Comparison of ENCODE assay signal across 18 cellular contexts in genomic region chr6:133623065-133623464, GRCh38.
DNase-seq lines count a peak whose midpoint lies in the region; ATAC-seq and TF ChIP-seq lines count a peak whose summit lies in the region.
"Had no signal": no experiment of that assay in that cellular context is flagged by ENCODE, and none has a peak within 500 bp of the region (broad histone marks: within the 10 kb centered on the region; RNA-seq: fewer than 3 reads in every experiment).

No MANE protein-coding gene starts in this region.

- no peak overlapping the region for H2AK5ac ChIP-seq in mesenchymal stem cell (ENCODE audit: low read length, severe bottlenecking)

- H3K4me3 ChIP-seq in colonic mucosa = no peak overlapping the region
- peak overlapping the region in 1 of 2 experiments; percentile 7 for H3K4me3 ChIP-seq in mesenchymal stem cell (ENCODE audit: insufficient read depth in 1 of 2, low read depth in 1 of 2, low read length in 2 of 2)
- H3K4me3 ChIP-seq in H7 (ENCODE audit: insufficient read depth, low read depth, low read length) = no peak overlapping the region
- H3K4me3 ChIP-seq: neural progenitor cell, spleen had no signal

- DNase-seq in AG08395 (ENCODE audit: low spot score) = peak; percentile 62
- DNase-seq in HT1080 (ENCODE audit: low read depth) = peak; percentile 32
- peak; percentile 28 for DNase-seq in colonic mucosa
- DNase-seq in mesenchymal stem cell = peak; percentile 50
- no peak for DNase-seq in ureter (ENCODE audit: low spot score)
- no peak for DNase-seq in H7
- DNase-seq: activated CD4-positive, alpha-beta T cell treated with anti-CD3 and anti-CD28 coated beads for 4 hours; DMS153; left colon; NCI-H2029; NCI-H82; RPMI8226; spleen; T-helper 17 cell had no signal

- H3K4me2 ChIP-seq in mesenchymal stem cell (ENCODE audit: low read length, poor library complexity, severe bottlenecking) = no peak overlapping the region
- H3K4me2 ChIP-seq: neural progenitor cell had no signal

- H3K23ac ChIP-seq in mesenchymal stem cell (ENCODE audit: low read length in 2 of 2) = no peak overlapping the region

- H3K36me3 ChIP-seq in colonic mucosa (no peaks in the 10 kb centered on the region), mesenchymal stem cell (ENCODE audit: control insufficient read depth in 1 of 2, insufficient read depth in 2 of 2, low read depth in 1 of 2, low read length in 2 of 2) (no peaks in the 10 kb centered on the region), H7 (replicated peaks; ENCODE audit: control insufficient read depth, insufficient read depth, low read length) (no peaks in the 10 kb centered on the region)
- H3K36me3 ChIP-seq: neural progenitor cell, spleen had no signal

- no peaks in the 10 kb centered on the region for H3K27me3 ChIP-seq in colonic mucosa
- no peaks in the 10 kb centered on the region for H3K27me3 ChIP-seq in mesenchymal stem cell (ENCODE audit: control insufficient read depth in 1 of 2, insufficient read depth in 1 of 2, low read length in 2 of 2)
- H3K27me3 ChIP-seq in H7 (ENCODE audit: control insufficient read depth, insufficient read depth, low read length) = no peaks in the 10 kb centered on the region
- H3K27me3 ChIP-seq: neural progenitor cell had no signal

- no peaks in the 10 kb centered on the region for H3K4me1 ChIP-seq in colonic mucosa
- H3K4me1 ChIP-seq in mesenchymal stem cell (ENCODE audit: control insufficient read depth, insufficient read depth, low read depth, low read length) = no peaks in the 10 kb centered on the region
- H3K4me1 ChIP-seq: neural progenitor cell, spleen had no signal

- no peak overlapping the region for H2BK120ac ChIP-seq in mesenchymal stem cell (ENCODE audit: low read depth, low read length)

- no peak overlapping the region for H2BK15ac ChIP-seq in mesenchymal stem cell (ENCODE audit: low read depth, poor library complexity, severe bottlenecking)

- no peak for TF ChIP-seq CTCF in colonic mucosa (IDR thresholded peaks at IDR 0.05)

- H2BK5ac ChIP-seq in mesenchymal stem cell (ENCODE audit: low read depth, low read length, poor library complexity, severe bottlenecking) = no peak overlapping the region

- no peak for ATAC-seq in GM19463 (IDR thresholded peaks at IDR 0.05; ENCODE audit: unreplicated experiment)
- ATAC-seq in HG03095 (IDR thresholded peaks at IDR 0.05; ENCODE audit: unreplicated experiment) = no peak
- ATAC-seq: left colon, T-helper 17 cell had no signal

- H3K4ac ChIP-seq in mesenchymal stem cell (ENCODE audit: low read depth in 1 of 2, low read length in 2 of 2) = no peak overlapping the region

- WGBS in mesenchymal stem cell = 0% methylated on average over 1 of the region's 1 CpG

- intact Hi-C loops in colonic mucosa (cut with DNase I) = no loop called here

- H3K9ac ChIP-seq in colonic mucosa (ENCODE audit: low read depth in 2 of 2, low read length in 2 of 2) (no peak overlapping the region), mesenchymal stem cell (ENCODE audit: low read length) (peak overlapping the region; percentile 59)
- H3K9ac ChIP-seq: neural progenitor cell had no signal

- H3K79me1 ChIP-seq in mesenchymal stem cell (replicated peaks; ENCODE audit: low read length, poor library complexity, severe bottlenecking) = no peaks in the 10 kb centered on the region

- peak overlapping the region in 1 of 2 experiments; percentile 23 for H3K18ac ChIP-seq in mesenchymal stem cell (ENCODE audit: low read depth in 1 of 2, low read length in 2 of 2)

- H2BK12ac ChIP-seq in mesenchymal stem cell (ENCODE audit: low read length in 2 of 2) = no peak overlapping the region

- H3K27ac ChIP-seq in colonic mucosa = no peak overlapping the region
- H3K27ac ChIP-seq in mesenchymal stem cell (ENCODE audit: low read length, poor library complexity, severe bottlenecking) = no peak overlapping the region
- H3K27ac ChIP-seq: HL-60, neural progenitor cell had no signal

- H4K8ac ChIP-seq in mesenchymal stem cell (ENCODE audit: low read length) = no peak overlapping the region

- H2AFZ ChIP-seq in mesenchymal stem cell (ENCODE audit: low read depth, low read length) = no peak overlapping the region
- H2AFZ ChIP-seq: neural progenitor cell had no signal

- H3K9me3 ChIP-seq in colonic mucosa (no peaks in the 10 kb centered on the region), mesenchymal stem cell (ENCODE audit: control insufficient read depth, low read length) (no peaks in the 10 kb centered on the region)

- no peak overlapping the region for H3K14ac ChIP-seq in mesenchymal stem cell (ENCODE audit: low read length in 2 of 2)

- no peak overlapping the region for H4K91ac ChIP-seq in mesenchymal stem cell (ENCODE audit: low read length)

Comparison
In these comparisons a context has a peak if more than half of its experiments do, and no peak if none do; other contexts are left out.
1. DNase-seq: peak in AG08395 (single experiment), HT1080 (single experiment), colonic mucosa (single experiment) and mesenchymal stem cell (single experiment); none in ureter (single experiment) and H7 (single experiment).